In genomic region chr17:66663041-66663494, GRCh38 we compare ENCODE assay signal across 16 cellular contexts.
"Had no signal": no experiment of that assay in that cellular context is flagged by ENCODE, and none has a peak within 500 bp of the region (broad histone marks: within the 10 kb centered on the region; RNA-seq: fewer than 3 reads in every experiment).

No MANE protein-coding gene starts in this region.

- DNase-seq: activated CD4-positive, alpha-beta T cell treated with anti-CD3 and anti-CD28 coated beads, Interleukin-2, amount 50 U/mL, for 4 hours; activated CD8-positive, alpha-beta memory T cell treated with anti-CD3 and anti-CD28 coated beads, Interleukin-2, amount 10 ng/mL, durations not matched to agents 7 days and 5 days; activated gamma-delta T cell; activated naive CD8-positive, alpha-beta T cell treated with anti-CD3 and anti-CD28 coated beads for 36 hours; activated T-cell treated with anti-CD3 and anti-CD28 coated beads, Interleukin-2, amount 50 U/mL, for 1 hour; brain microvascular endothelial cell; cortex of kidney; effector CD8-positive, alpha-beta T cell; foreskin keratinocyte; kidney glomerular epithelial cell; mesenchymal stem cell; nephron progenitor cell; psoas muscle; stimulated activated CD4-positive, alpha-beta T cell treated with anti-CD3 and anti-CD28 coated beads, Interleukin-1b, Interleukin-23, amount 100 ng/mL, for 48 hours; T-helper 2 cell had no signal

- H3K9me3 ChIP-seq: psoas muscle had no signal

- H3K27me3 Mint-ChIP-seq: activated CD8-positive, alpha-beta memory T cell treated with anti-CD3 and anti-CD28 coated beads, Interleukin-2, amount 10 ng/mL, durations not matched to agents 7 days and 5 days; activated naive CD8-positive, alpha-beta T cell treated with anti-CD3 and anti-CD28 coated beads for 36 hours had no signal

- H3K4me1 ChIP-seq: foreskin keratinocyte, psoas muscle had no signal

- H3K4me3 ChIP-seq: psoas muscle had no signal

- H3K27ac ChIP-seq: brain microvascular endothelial cell, foreskin keratinocyte, psoas muscle had no signal

- H3K36me3 ChIP-seq: brain microvascular endothelial cell had no signal

- H3K4me3 Mint-ChIP-seq: activated CD8-positive, alpha-beta memory T cell treated with anti-CD3 and anti-CD28 coated beads, Interleukin-2, amount 10 ng/mL, durations not matched to agents 7 days and 5 days; activated naive CD8-positive, alpha-beta T cell treated with anti-CD3 and anti-CD28 coated beads for 36 hours; nephron progenitor cell had no signal

- H3K27me3 ChIP-seq: brain microvascular endothelial cell, foreskin keratinocyte had no signal

- H3K27ac Mint-ChIP-seq: activated CD8-positive, alpha-beta memory T cell treated with anti-CD3 and anti-CD28 coated beads, Interleukin-2, amount 10 ng/mL, durations not matched to agents 7 days and 5 days; activated naive CD8-positive, alpha-beta T cell treated with anti-CD3 and anti-CD28 coated beads for 36 hours; nephron progenitor cell had no signal

- ATAC-seq: activated CD8-positive, alpha-beta memory T cell treated with anti-CD3 and anti-CD28 coated beads, Interleukin-2, amount 10 ng/mL, durations not matched to agents 7 days and 5 days; foreskin keratinocyte; psoas muscle; sciatic nerve had no signal
